ENCODE assay signal across 1 cellular context in genomic region chr11:124799384-124800225, GRCh38.
A peak's percentile ranks its signal among the peaks of the same experiment; 100 is the strongest.
TF ChIP-seq lines count a peak whose summit lies in the region.

No MANE protein-coding gene starts in this region.

TF ChIP-seq in H1, 55 proteins besides CTCF, POLR2A, EP300 and RAD21:
- peak in 1 of 2 experiments; percentile 27; a peak in 1 of 4 replicates for TF ChIP-seq SIN3A (conservative IDR thresholded peaks at IDR 0.05 in 1 of 2, IDR thresholded peaks at IDR 0.05 in 1 of 2; ENCODE audit: low read depth in 1 of 2, low read length in 2 of 2)
- peak; percentile 49; the same call in 1 of the 2 replicates for TF ChIP-seq MAX (IDR thresholded peaks at IDR 0.05)
- TF ChIP-seq POLR2AphosphoS5 (IDR thresholded peaks at IDR 0.05; ENCODE audit: low read depth, low read length), result peak; percentile 3; the same call in 1 of the 2 replicates
- peak; percentile 19; the same call in 1 of the 2 replicates for TF ChIP-seq YY1 (IDR thresholded peaks at IDR 0.05; ENCODE audit: low read depth, low read length)
- no peak for TF ChIP-seq NANOG (IDR thresholded peaks at IDR 0.05; ENCODE audit: insufficient read depth, low read depth, low read length, poor library complexity, severe bottlenecking)
- TF ChIP-seq TAF7 (optimal IDR thresholded peaks at IDR 0.05; ENCODE audit: borderline replicate concordance, low read depth, low read length), result no peak
